19 cellular contexts compared by ENCODE assay signal in genomic region chr15:50137893-50138292, GRCh38. TPM values are rescaled to one million over a fixed set of nuclear protein-coding genes. Genes with fewer than 3 reads are reported as not detected.
DNase-seq lines count a peak whose midpoint lies in the region; ATAC-seq and TF ChIP-seq lines count a peak whose summit lies in the region.
"Had no signal": no experiment of that assay in that cellular context is flagged by ENCODE, and none has a peak within 500 bp of the region (broad histone marks: within the 10 kb centered on the region; RNA-seq: fewer than 3 reads in every experiment).

No MANE protein-coding gene starts in this region.

- peaks cover 16% of the 10 kb centered on the region for H3K36me3 Mint-ChIP-seq in natural killer cell treated with Interleukin-12 subunit alpha and Interleukin-12 subunit beta and Interleukin-15 and Interleukin-18, amount 100 ng/mL, for 72 hours
- no peaks in the 10 kb centered on the region for H3K36me3 Mint-ChIP-seq in natural killer cell
- H3K36me3 Mint-ChIP-seq: immature natural killer cell, naive B cell had no signal

- H3K9me3 Mint-ChIP-seq in natural killer cell treated with Interleukin-12 subunit alpha and Interleukin-12 subunit beta and Interleukin-15 and Interleukin-18, amount 100 ng/mL, for 72 hours: no peaks in the 10 kb centered on the region
- no peaks in the 10 kb centered on the region for H3K9me3 Mint-ChIP-seq in natural killer cell
- H3K9me3 Mint-ChIP-seq: central memory CD8-positive, alpha-beta T cell; immature natural killer cell; naive B cell had no signal

- ATAC-seq in natural killer cell treated with Interleukin-12 subunit alpha and Interleukin-12 subunit beta and Interleukin-15 and Interleukin-18, amount 100 ng/mL, for 72 hours: peak; percentile 17 to 47
- ATAC-seq in natural killer cell: no peak
- ATAC-seq in GM21390 (IDR thresholded peaks at IDR 0.05; ENCODE audit: unreplicated experiment): no peak
- ATAC-seq in HG03097 (IDR thresholded peaks at IDR 0.05; ENCODE audit: low FRiP score, unreplicated experiment): no peak
- ATAC-seq: heart right ventricle, Right ventricle myocardium inferior had no signal

- H3K27ac Mint-ChIP-seq in natural killer cell treated with Interleukin-12 subunit alpha and Interleukin-12 subunit beta and Interleukin-15 and Interleukin-18, amount 100 ng/mL, for 72 hours: peak overlapping the region; percentile 88 to 94
- H3K27ac Mint-ChIP-seq in natural killer cell: no peak overlapping the region
- H3K27ac Mint-ChIP-seq: immature natural killer cell, naive B cell had no signal

- no peaks in the 10 kb centered on the region for H3K36me3 ChIP-seq in SJSA1
- H3K36me3 ChIP-seq: esophagus muscularis mucosa, HAP-1, heart right ventricle, uterus had no signal

- H3K4me3 Mint-ChIP-seq in natural killer cell treated with Interleukin-12 subunit alpha and Interleukin-12 subunit beta and Interleukin-15 and Interleukin-18, amount 100 ng/mL, for 72 hours: peak overlapping the region; percentile 86
- H3K4me3 Mint-ChIP-seq in natural killer cell: no peak overlapping the region
- H3K4me3 Mint-ChIP-seq: central memory CD8-positive, alpha-beta T cell; immature natural killer cell; naive B cell had no signal

- no peaks in the 10 kb centered on the region for H3K27me3 Mint-ChIP-seq in natural killer cell treated with Interleukin-12 subunit alpha and Interleukin-12 subunit beta and Interleukin-15 and Interleukin-18, amount 100 ng/mL, for 72 hours
- no peaks in the 10 kb centered on the region for H3K27me3 Mint-ChIP-seq in natural killer cell (ENCODE audit: low read depth in 2 of 2)
- H3K27me3 Mint-ChIP-seq: naive B cell had no signal

- intact Hi-C loops in natural killer cell (cut with micrococcal nuclease): no loop called here

- no peak for DNase-seq in natural killer cell treated with Interleukin-12 subunit alpha and Interleukin-12 subunit beta and Interleukin-15 and Interleukin-18, amount 100 ng/mL, for 72 hours (ENCODE audit: low spot score)
- no peak for DNase-seq in natural killer cell
- DNase-seq in SJSA1 (ENCODE audit: low read depth in 1 of 2, low spot score in 2 of 2): no peak
- DNase-seq in epithelial cell of prostate (ENCODE audit: low read depth, low spot score): no peak
- no peak for DNase-seq in T1000 (lab: John Stamatoyannopoulos, UW)
- DNase-seq: heart right ventricle, immature natural killer cell, naive B cell, NCI-H1092, NCI-H2107, uterus had no signal

- no peak overlapping the region for H3K4me3 ChIP-seq in SJSA1
- H3K4me3 ChIP-seq: esophagus muscularis mucosa, HAP-1, heart right ventricle, lung, uterus had no signal

- no peaks in the 10 kb centered on the region for H3K27me3 ChIP-seq in SJSA1 (replicated peaks)
- H3K27me3 ChIP-seq: esophagus muscularis mucosa, heart right ventricle, uterus had no signal

- TF ChIP-seq CTCF in natural killer cell (IDR thresholded peaks at IDR 0.05): no peak

- H3K9me3 ChIP-seq in SJSA1 (replicated peaks): no peaks in the 10 kb centered on the region
- H3K9me3 ChIP-seq: esophagus muscularis mucosa, HAP-1, heart right ventricle, uterus had no signal

- peaks cover 36% of the 10 kb centered on the region for H3K4me1 ChIP-seq in SJSA1 (replicated peaks)
- H3K4me1 ChIP-seq: HAP-1, parathyroid adenoma, uterus had no signal

- H3K27ac ChIP-seq in SJSA1: peak overlapping the region; percentile 43
- H3K27ac ChIP-seq in epithelial cell of prostate: peak overlapping the region; percentile 26
- H3K27ac ChIP-seq: esophagus muscularis mucosa, heart right ventricle, parathyroid adenoma had no signal

- peaks cover 54 to 55% of the 10 kb centered on the region in 2 donors for H3K4me1 Mint-ChIP-seq in natural killer cell treated with Interleukin-12 subunit alpha and Interleukin-12 subunit beta and Interleukin-15 and Interleukin-18, amount 100 ng/mL, for 72 hours (ENCODE audit: low read depth in 2 of 2)
- peaks cover 5 to 17% of the 10 kb centered on the region in 2 donors for H3K4me1 Mint-ChIP-seq in natural killer cell

RNA-seq across cellular contexts. Expression of gene ATP8B4, which starts 18.9 kb away (rescaled TPM):
- total RNA-seq in natural killer cell treated with Interleukin-12 subunit alpha and Interleukin-12 subunit beta and Interleukin-15 and Interleukin-18, amount 100 ng/mL, for 72 hours: 100 to 1,000 TPM; 273 to 296 TPM
- total RNA-seq in natural killer cell: 10 to 100 TPM; 55.6 to 89.5 (median 75.1) TPM
- 0.16 TPM in 1 of 2 replicates, not detected in the other for total RNA-seq in SJSA1 (2014; rRNA removed; shearing (Covaris generic))

RNA-seq across cellular contexts. Expression of gene SLC27A2, which starts 44.1 kb away (rescaled TPM):
- 10 to 100 TPM; 72.6 to 77.6 TPM for total RNA-seq in natural killer cell treated with Interleukin-12 subunit alpha and Interleukin-12 subunit beta and Interleukin-15 and Interleukin-18, amount 100 ng/mL, for 72 hours
- total RNA-seq in natural killer cell: 1 to 10 TPM in 1 of 3 donors, under 1 TPM in 2; 0.47 to 2.7 (median 0.50) TPM
- total RNA-seq in SJSA1 (2014; rRNA removed; shearing (Covaris generic)): 0.13 TPM in 1 of 2 replicates, not detected in the other
- total RNA-seq: Right ventricle myocardium inferior had no signal

Comparison
In these comparisons a context has a peak if more than half of its experiments do, and no peak if none do; other contexts are left out.
1. ATAC-seq: peak in natural killer cell treated with Interleukin-12 subunit alpha and Interleukin-12 subunit beta and Interleukin-15 and Interleukin-18, amount 100 ng/mL, for 72 hours (2 of 2); none in natural killer cell (0 of 3), GM21390 (single experiment) and HG03097 (single experiment).
2. H3K27ac Mint-ChIP-seq: peak in natural killer cell treated with Interleukin-12 subunit alpha and Interleukin-12 subunit beta and Interleukin-15 and Interleukin-18, amount 100 ng/mL, for 72 hours (2 of 2); none in natural killer cell (0 of 2).
3. RNA of gene SLC27A2, which starts 44.1 kb away (total RNA-seq): 72.6 to 77.6 TPM in natural killer cell treated with Interleukin-12 subunit alpha and Interleukin-12 subunit beta and Interleukin-15 and Interleukin-18, amount 100 ng/mL, for 72 hours; 0.47 to 2.7 TPM in natural killer cell and 0.13 TPM in SJSA1; every median in the first group is over 10 times any median in the second.
4. RNA of gene ATP8B4, which starts 18.9 kb away (total RNA-seq): 273 to 296 TPM in natural killer cell treated with Interleukin-12 subunit alpha and Interleukin-12 subunit beta and Interleukin-15 and Interleukin-18, amount 100 ng/mL, for 72 hours and 55.6 to 89.5 TPM in natural killer cell; 0.16 TPM in SJSA1; every median in the first group is over 10 times any median in the second.